8 cellular contexts compared by ENCODE assay signal in the genomic region with DNA sequence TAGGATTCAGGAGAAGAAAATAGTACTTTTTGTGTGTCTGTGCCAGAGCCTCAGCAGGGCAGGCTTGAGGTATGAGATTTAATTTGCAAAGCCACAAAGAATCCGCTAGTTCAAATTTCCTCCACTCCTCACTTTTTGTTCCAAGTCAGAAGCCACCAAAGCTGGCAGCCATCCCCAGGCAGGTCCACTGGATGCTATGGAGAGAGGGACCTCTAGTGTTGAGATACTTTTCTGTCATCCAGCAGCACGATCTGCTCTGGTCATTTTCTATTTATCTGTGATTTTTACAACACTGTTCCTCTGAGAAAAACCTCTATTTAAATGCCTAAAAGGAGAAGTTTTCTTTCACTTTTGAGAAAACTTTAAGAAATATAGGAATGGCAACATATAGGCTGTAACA.
DNase-seq lines count a peak whose midpoint lies in the region; ATAC-seq, FAIRE-seq and TF ChIP-seq lines count a peak whose summit lies in the region.

No MANE protein-coding gene starts in this region.

- FAIRE-seq in G401.6 (lab: Jason Lieb, UNC) = peak; percentile 99
- no peak for FAIRE-seq in GM12892 (lab: Jason Lieb, UNC)

- DNase-seq in Kasumi-1 (lab: John Stamatoyannopoulos, UW) (peak; percentile 66 to 69), SK-MEL-5 (ENCODE audit: low read depth, low spot score) (peak; percentile 70), fibroblast of the aortic adventitia (ENCODE audit: low read depth) (peak; percentile 78), non-pigmented ciliary epithelial cell (ENCODE audit: low read depth) (peak; percentile 49), GM12892 (ENCODE audit: insufficient read length) (no peak), LoVo (ENCODE audit: low spot score) (no peak)

- no peak overlapping the region for H3K4me3 ChIP-seq in fibroblast of the aortic adventitia (ENCODE audit: low read depth, low read length)

- in situ Hi-C loops in SK-MEL-5 (cut with HindIII; ENCODE audit: low pct_unique_long_range_greater_than_20kb, low sequenced_read_pairs) = no loop called here

- no peak for ATAC-seq in HG03108 (IDR thresholded peaks at IDR 0.05; ENCODE audit: unreplicated experiment)

- TF ChIP-seq CTCF in fibroblast of the aortic adventitia (IDR thresholded peaks at IDR 0.05; ENCODE audit: insufficient read depth, low read length) = peak; percentile 59

- TF ChIP-seq POLR2A in GM12892 (IDR thresholded peaks at IDR 0.05; ENCODE audit: low read depth, low read length) = no peak

Comparison
In these comparisons a context has a peak if more than half of its experiments do, and no peak if none do; other contexts are left out.
1. DNase-seq: peak in Kasumi-1 (2 of 2), SK-MEL-5 (single experiment), fibroblast of the aortic adventitia (single experiment) and non-pigmented ciliary epithelial cell (single experiment); none in GM12892 (single experiment) and LoVo (single experiment).